In genomic region chr2:143936758-143937562, GRCh38 we compare ENCODE assay signal across 8 cellular contexts.
DNase-seq lines count a peak whose midpoint lies in the region; ATAC-seq and TF ChIP-seq lines count a peak whose summit lies in the region.

No MANE protein-coding gene starts in this region.

- no peak for TF ChIP-seq EP300 in neural cell (conservative IDR thresholded peaks at IDR 0.05; ENCODE audit: poor library complexity, severe bottlenecking)
- no peak for TF ChIP-seq EP300 in transverse colon (IDR thresholded peaks at IDR 0.05; ENCODE audit: low read depth)

- H3K27me3 ChIP-seq in HL-60 (ENCODE audit: insufficient read depth, poor library complexity, severe bottlenecking) (peaks cover 24% of the 10 kb centered on the region), neural cell (ENCODE audit: insufficient read depth, low read depth, low read length) (peaks cover 53% of the 10 kb centered on the region), transverse colon (peaks cover 53% of the 10 kb centered on the region)

- H3K36me3 ChIP-seq in neural cell (ENCODE audit: insufficient read depth, low read length) (no peaks in the 10 kb centered on the region), transverse colon (no peaks in the 10 kb centered on the region)

- H4K20me1 ChIP-seq in neural cell (ENCODE audit: insufficient read depth), result no peaks in the 10 kb centered on the region

- in situ Hi-C loops in transverse colon (cut with MboI; ENCODE audit: low pct_ligation_motif_present in 1 of 4, low pct_unique_long_range_greater_than_20kb in 1 of 4, low sequenced_read_pairs in 3 of 4), result loop anchor here in 2 of 4 donors (25.0 kb wide), 1 partner anchor 575 kb away; the partner anchor contains the start of gene ZEB2 (in 2 of the 2)

- TF ChIP-seq CTCF in HL-60 (IDR thresholded peaks at IDR 0.05; ENCODE audit: insufficient read depth, low read length), result no peak
- TF ChIP-seq CTCF in fibroblast of villous mesenchyme (IDR thresholded peaks at IDR 0.05; ENCODE audit: insufficient read depth, low read depth, low read length), result no peak
- TF ChIP-seq CTCF in neural cell (IDR thresholded peaks at IDR 0.05; ENCODE audit: poor library complexity, severe bottlenecking), result no peak
- no peak for TF ChIP-seq CTCF in transverse colon (IDR thresholded peaks at IDR 0.05)

- TF ChIP-seq RAD21 in neural cell (conservative IDR thresholded peaks at IDR 0.05), result peak; percentile 47

- H3K4me1 Mint-ChIP-seq in activated CD8-positive, alpha-beta memory T cell treated with anti-CD3 and anti-CD28 coated beads, Interleukin-2, amount 10 ng/mL, durations not matched to agents 7 days and 5 days, result peaks cover 10% of the 10 kb centered on the region

- H3K9ac ChIP-seq in neural cell (ENCODE audit: low read length), result peak overlapping the region; percentile 47

- peak; percentile 59 for ATAC-seq in GM21381 (IDR thresholded peaks at IDR 0.05; ENCODE audit: unreplicated experiment)
- peak; percentile 72 for ATAC-seq in activated CD8-positive, alpha-beta memory T cell treated with anti-CD3 and anti-CD28 coated beads, Interleukin-2, amount 10 ng/mL, durations not matched to agents 7 days and 5 days

- peak overlapping the region; percentile 17 for H3K4me2 ChIP-seq in neural cell (ENCODE audit: low read length)

- WGBS in transverse colon (ENCODE audit: low coverage in 1 of 2), 2 donors, result 3% methylated on average over 47 of the region's 105 CpGs; no CpG with 5 or more reads in 1 of the 2 donors

- intact Hi-C loops in transverse colon (cut with DNase I; ENCODE audit: low total_unique reads), result no loop called here

- H3K4me3 Mint-ChIP-seq in activated CD8-positive, alpha-beta memory T cell treated with anti-CD3 and anti-CD28 coated beads, Interleukin-2, amount 10 ng/mL, durations not matched to agents 7 days and 5 days, result peak overlapping the region; percentile 62

- no peaks in the 10 kb centered on the region for H3K9me3 ChIP-seq in neural cell (ENCODE audit: low read length)
- H3K9me3 ChIP-seq in transverse colon, result no peaks in the 10 kb centered on the region

- H3K79me2 ChIP-seq in neural cell (replicated peaks; ENCODE audit: insufficient read depth, low read length), result no peaks in the 10 kb centered on the region

- CTCF ChIA-PET in activated CD8-positive, alpha-beta memory T cell treated with anti-CD3 and anti-CD28 coated beads, Interleukin-2, amount 10 ng/mL, durations not matched to agents 7 days and 5 days (lab: Charles Lee), result no interaction called here

- peaks cover 58% of the 10 kb centered on the region for H3K27me3 Mint-ChIP-seq in activated CD8-positive, alpha-beta memory T cell treated with anti-CD3 and anti-CD28 coated beads, Interleukin-2, amount 10 ng/mL, durations not matched to agents 7 days and 5 days

- H3K4me3 ChIP-seq in HL-60 (replicated peaks; ENCODE audit: insufficient read depth, low read length) (peak overlapping the region; percentile 35), fibroblast of villous mesenchyme (ENCODE audit: low read depth, low read length) (peak overlapping the region; percentile 58), neural cell (ENCODE audit: low read length) (peak overlapping the region; percentile 70), transverse colon (peak overlapping the region; percentile 17 to 52 (median 32))

- H3K27ac ChIP-seq in HL-60 (replicated peaks) (no peak overlapping the region), neural cell (ENCODE audit: low read length) (no peak overlapping the region), transverse colon (peak overlapping the region; percentile 65 to 81 (median 74))

- H3F3A ChIP-seq in neural cell (ENCODE audit: insufficient read depth, low read length, poor library complexity, severe bottlenecking), result no peaks in the 10 kb centered on the region

- H2AFZ ChIP-seq in neural cell (ENCODE audit: low read depth, low read length), result no peak overlapping the region

- no peaks in the 10 kb centered on the region for H3K36me3 Mint-ChIP-seq in activated CD8-positive, alpha-beta memory T cell treated with anti-CD3 and anti-CD28 coated beads, Interleukin-2, amount 10 ng/mL, durations not matched to agents 7 days and 5 days

- no peak overlapping the region for H3K27ac Mint-ChIP-seq in activated CD8-positive, alpha-beta memory T cell treated with anti-CD3 and anti-CD28 coated beads, Interleukin-2, amount 10 ng/mL, durations not matched to agents 7 days and 5 days

- DNase-seq in DMS79 treated with DMSO at 0.1 percent for 48 hours (lab: John Stamatoyannopoulos, UW), result peak; percentile 50
- DNase-seq in HL-60 (ENCODE audit: low read depth in 1 of 2, low spot score in 1 of 2), result no peak
- peak; percentile 44 for DNase-seq in activated CD8-positive, alpha-beta memory T cell treated with anti-CD3 and anti-CD28 coated beads, Interleukin-2, amount 10 ng/mL, durations not matched to agents 7 days and 5 days
- DNase-seq in fibroblast of villous mesenchyme (ENCODE audit: low read depth), result peak; percentile 37
- no peak for DNase-seq in transverse colon
- no peak for DNase-seq in NOMO-1 treated with dmso at 0.1 percent for 144 hours (lab: John Stamatoyannopoulos, UW; ENCODE audit: unreplicated experiment)

- H3K9me3 Mint-ChIP-seq in activated CD8-positive, alpha-beta memory T cell treated with anti-CD3 and anti-CD28 coated beads, Interleukin-2, amount 10 ng/mL, durations not matched to agents 7 days and 5 days (ENCODE audit: low read depth), result no peaks in the 10 kb centered on the region

- no peak for TF ChIP-seq POLR2A in transverse colon (IDR thresholded peaks at IDR 0.05)

- H3K9me2 ChIP-seq in neural cell (ENCODE audit: insufficient read depth, low read length), result no peaks in the 10 kb centered on the region

- peaks cover 0 to 16% (median 10%) of the 10 kb centered on the region in 4 donors for H3K4me1 ChIP-seq in transverse colon

TF ChIP-seq in neural cell, 6 proteins besides CTCF, POLR2A, EP300 and RAD21:
- TF ChIP-seq TAF1 (IDR thresholded peaks at IDR 0.05; ENCODE audit: low read depth) (peak; percentile 36), EZH2 (IDR thresholded peaks at IDR 0.05; ENCODE audit: borderline replicate concordance, insufficient read depth, low read length, poor library complexity, severe bottlenecking) (no peak), MXI1 (conservative IDR thresholded peaks at IDR 0.05; ENCODE audit: poor library complexity, severe bottlenecking) (peak; percentile 57), SMC3 (conservative IDR thresholded peaks at IDR 0.05; ENCODE audit: poor library complexity) (peak; percentile 20), POLR2AphosphoS5 (IDR thresholded peaks at IDR 0.05) (no peak), REST (IDR thresholded peaks at IDR 0.05; ENCODE audit: borderline replicate concordance) (no peak)

Comparison
In these comparisons a context has a peak if more than half of its experiments do, and no peak if none do; other contexts are left out.
1. DNase-seq: peak in DMS79 treated with DMSO at 0.1 percent for 48 hours (single experiment), activated CD8-positive, alpha-beta memory T cell treated with anti-CD3 and anti-CD28 coated beads, Interleukin-2, amount 10 ng/mL, durations not matched to agents 7 days and 5 days (single experiment) and fibroblast of villous mesenchyme (single experiment); none in HL-60 (0 of 2), transverse colon (single experiment) and NOMO-1 treated with dmso at 0.1 percent for 144 hours (single experiment).
2. H3K27ac ChIP-seq: peak in transverse colon (4 of 4); none in HL-60 (single experiment) and neural cell (single experiment).
3. Peak in every context shown above with its lines, with median percentiles within 50 percentile points of each other: H3K4me3 ChIP-seq.